8 cellular contexts compared by ENCODE assay signal in the genomic region with DNA sequence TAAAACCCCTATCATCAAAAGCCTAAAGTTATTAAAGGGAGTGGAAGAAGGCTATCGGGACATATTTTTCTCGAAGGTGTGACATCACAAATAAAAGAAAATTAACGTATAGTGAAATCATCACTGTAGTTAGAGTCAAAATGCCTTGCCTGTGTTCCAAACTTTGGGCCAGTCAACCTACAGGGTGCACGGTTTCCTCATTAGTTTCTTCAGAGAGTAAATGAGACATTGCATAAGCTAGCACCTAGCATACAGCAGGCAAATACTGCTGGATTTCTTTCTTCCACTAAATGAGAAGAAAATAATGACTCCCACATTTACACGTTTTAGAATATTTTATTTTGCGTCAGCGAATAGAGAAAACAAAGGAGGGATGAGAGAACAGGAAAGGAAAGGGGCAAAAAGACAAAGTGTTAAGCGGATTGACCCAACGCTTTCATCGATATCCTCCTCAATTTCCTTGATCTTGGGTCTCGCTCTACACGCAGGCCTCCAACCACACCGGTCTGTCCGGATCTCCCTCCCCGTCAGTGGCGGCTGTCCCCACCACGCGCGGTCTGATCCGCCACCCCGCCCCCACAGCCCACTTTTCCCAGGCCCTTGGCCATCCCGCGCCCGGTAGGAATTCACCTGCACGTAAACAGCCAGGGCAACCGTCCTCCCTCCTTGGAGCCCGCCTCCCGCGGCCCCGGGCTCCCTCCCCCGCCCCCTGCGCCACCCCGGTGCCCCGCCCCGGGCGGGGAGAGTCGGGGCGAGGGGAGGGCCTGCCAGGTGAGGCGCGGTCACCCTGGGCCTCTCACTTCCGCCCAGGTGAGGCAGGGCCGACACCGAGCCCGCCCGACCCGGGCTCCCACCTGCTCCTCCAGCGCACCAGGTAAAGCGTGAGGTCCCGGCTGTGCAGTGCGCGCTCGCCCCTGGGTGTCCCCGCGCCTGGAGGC. TPM values are rescaled to one million over a fixed set of nuclear protein-coding genes. Genes with fewer than 3 reads are reported as not detected.
A peak's percentile ranks its signal among the peaks of the same experiment; 100 is the strongest.
DNase-seq lines count a peak whose midpoint lies in the region; ATAC-seq and TF ChIP-seq lines count a peak whose summit lies in the region.

A gene with protein sequence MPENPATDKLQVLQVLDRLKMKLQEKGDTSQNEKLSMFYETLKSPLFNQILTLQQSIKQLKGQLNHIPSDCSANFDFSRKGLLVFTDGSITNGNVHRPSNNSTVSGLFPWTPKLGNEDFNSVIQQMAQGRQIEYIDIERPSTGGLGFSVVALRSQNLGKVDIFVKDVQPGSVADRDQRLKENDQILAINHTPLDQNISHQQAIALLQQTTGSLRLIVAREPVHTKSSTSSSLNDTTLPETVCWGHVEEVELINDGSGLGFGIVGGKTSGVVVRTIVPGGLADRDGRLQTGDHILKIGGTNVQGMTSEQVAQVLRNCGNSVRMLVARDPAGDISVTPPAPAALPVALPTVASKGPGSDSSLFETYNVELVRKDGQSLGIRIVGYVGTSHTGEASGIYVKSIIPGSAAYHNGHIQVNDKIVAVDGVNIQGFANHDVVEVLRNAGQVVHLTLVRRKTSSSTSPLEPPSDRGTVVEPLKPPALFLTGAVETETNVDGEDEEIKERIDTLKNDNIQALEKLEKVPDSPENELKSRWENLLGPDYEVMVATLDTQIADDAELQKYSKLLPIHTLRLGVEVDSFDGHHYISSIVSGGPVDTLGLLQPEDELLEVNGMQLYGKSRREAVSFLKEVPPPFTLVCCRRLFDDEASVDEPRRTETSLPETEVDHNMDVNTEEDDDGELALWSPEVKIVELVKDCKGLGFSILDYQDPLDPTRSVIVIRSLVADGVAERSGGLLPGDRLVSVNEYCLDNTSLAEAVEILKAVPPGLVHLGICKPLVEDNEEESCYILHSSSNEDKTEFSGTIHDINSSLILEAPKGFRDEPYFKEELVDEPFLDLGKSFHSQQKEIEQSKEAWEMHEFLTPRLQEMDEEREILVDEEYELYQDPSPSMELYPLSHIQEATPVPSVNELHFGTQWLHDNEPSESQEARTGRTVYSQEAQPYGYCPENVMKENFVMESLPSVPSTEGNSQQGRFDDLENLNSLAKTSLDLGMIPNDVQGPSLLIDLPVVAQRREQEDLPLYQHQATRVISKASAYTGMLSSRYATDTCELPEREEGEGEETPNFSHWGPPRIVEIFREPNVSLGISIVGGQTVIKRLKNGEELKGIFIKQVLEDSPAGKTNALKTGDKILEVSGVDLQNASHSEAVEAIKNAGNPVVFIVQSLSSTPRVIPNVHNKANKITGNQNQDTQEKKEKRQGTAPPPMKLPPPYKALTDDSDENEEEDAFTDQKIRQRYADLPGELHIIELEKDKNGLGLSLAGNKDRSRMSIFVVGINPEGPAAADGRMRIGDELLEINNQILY (N-terminal part only) (plus strand): TSS at position 799 of the 938 bp plus-strand sequence. CDS start 20,413 bp downstream, outside the sequence.

- H3K4me1 ChIP-seq in ES-I3 (ENCODE audit: insufficient read depth, low read length) = peaks cover 10% of the 10 kb centered on the region; the same call in 1 of the 2 replicates

- peak within 1 kb of the TSS; percentile 93 for H3K9ac ChIP-seq in ES-I3 (ENCODE audit: low read depth, low read length)

- peak; percentile 45 for DNase-seq in M059J (ENCODE audit: low read depth)
- peak; percentile 64 for DNase-seq in activated B cell treated with CpG ODN at 0.5 μM for 24 hours
- DNase-seq in central memory CD8-positive, alpha-beta T cell (ENCODE audit: low spot score in 2 of 2) = peak; percentile 40 to 44
- DNase-seq in left lobe of liver (ENCODE audit: low spot score) = peak; percentile 85
- peak; percentile 51 for DNase-seq in stimulated activated CD4-positive, alpha-beta T cell treated with anti-CD3 and anti-CD28 coated beads, Interleukin-2, amount 100 ng/mL, for 4 hours (ENCODE audit: low read depth)
- no peak for DNase-seq in amniotic stem cell (lab: John Stamatoyannopoulos, UW)

- CTCF ChIA-PET in activated B cell treated with CpG ODN at 0.5 μM for 24 hours (lab: Charles Lee) = no interaction called here

- H3K27ac Mint-ChIP-seq in activated B cell treated with CpG ODN at 0.5 μM for 24 hours = peak within 1 kb of the TSS; percentile 81
- peak within 1 kb of the TSS; percentile 87 for H3K27ac Mint-ChIP-seq in central memory CD8-positive, alpha-beta T cell (ENCODE audit: low read depth)

- H3K36me3 ChIP-seq in ES-I3 (ENCODE audit: insufficient read depth, low read length) = no peaks in the 10 kb centered on the region

- H3K4me1 Mint-ChIP-seq in activated B cell treated with CpG ODN at 0.5 μM for 24 hours = peaks cover 11% of the 10 kb centered on the region
- peaks cover 22% of the 10 kb centered on the region for H3K4me1 Mint-ChIP-seq in central memory CD8-positive, alpha-beta T cell

- ATAC-seq in GM21717 (IDR thresholded peaks at IDR 0.05; ENCODE audit: unreplicated experiment) (peak; percentile 87), activated B cell treated with CpG ODN at 0.5 μM for 24 hours (ENCODE audit: low read depth) (peak; percentile 91), left lobe of liver (peak; percentile 94)
- peak; percentile 80 for ATAC-seq in central memory CD8-positive, alpha-beta T cell (replicated peaks; ENCODE audit: extremely low read depth, poor library complexity, severe bottlenecking)

- H3K9me3 ChIP-seq in ES-I3 (ENCODE audit: control insufficient read depth, insufficient read depth, low read length) = no peaks in the 10 kb centered on the region

- POLR2A ChIA-PET in activated B cell treated with CpG ODN at 0.5 μM for 24 hours (lab: Charles Lee) = interaction anchor here (1.3 kb wide), 1 partner anchor 17 kb away, joined by 6 read pairs; a partner anchor contains a TSS

- intact Hi-C loops in activated B cell treated with CpG ODN at 0.5 μM for 24 hours (cut with micrococcal nuclease) = loop anchor here (1.0 to 5.0 kb wide), 2 partner anchors 17 to 665 kb away; a partner anchor contains a TSS

- H3K27me3 Mint-ChIP-seq in activated B cell treated with CpG ODN at 0.5 μM for 24 hours = no peaks in the 10 kb centered on the region
- H3K27me3 Mint-ChIP-seq in central memory CD8-positive, alpha-beta T cell = no peaks in the 10 kb centered on the region

- H3K9me3 Mint-ChIP-seq in activated B cell treated with CpG ODN at 0.5 μM for 24 hours = no peaks in the 10 kb centered on the region
- H3K9me3 Mint-ChIP-seq in central memory CD8-positive, alpha-beta T cell = no peaks in the 10 kb centered on the region

- no peak for TF ChIP-seq CTCF in activated B cell treated with CpG ODN at 0.5 μM for 24 hours (IDR thresholded peaks at IDR 0.05)

- peak within 1 kb of the TSS; percentile 94 for H3K4me3 Mint-ChIP-seq in activated B cell treated with CpG ODN at 0.5 μM for 24 hours
- peak within 1 kb of the TSS; percentile 91 for H3K4me3 Mint-ChIP-seq in central memory CD8-positive, alpha-beta T cell

- peaks cover 2% of the 10 kb centered on the region for H3K36me3 Mint-ChIP-seq in activated B cell treated with CpG ODN at 0.5 μM for 24 hours (ENCODE audit: low read depth)
- peaks cover 4% of the 10 kb centered on the region for H3K36me3 Mint-ChIP-seq in central memory CD8-positive, alpha-beta T cell (ENCODE audit: insufficient read depth)

RNA-seq across cellular contexts. Expression of the gene that starts here (rescaled TPM):
- total RNA-seq in M059J (2014; rRNA removed; shearing (Covaris generic)) = 5.4 and 18.0 TPM in 2 replicates
- total RNA-seq in activated B cell treated with CpG ODN at 0.5 μM for 24 hours = 22.5 and 31.2 TPM in 2 replicates
- total RNA-seq in left lobe of liver = 33.4 TPM
